ENCODE assay signal across 12 cellular contexts in genomic region chr12:46455648-46456352, GRCh38.
DNase-seq lines count a peak whose midpoint lies in the region; ATAC-seq and TF ChIP-seq lines count a peak whose summit lies in the region.
"Had no signal": no experiment of that assay in that cellular context is flagged by ENCODE, and none has a peak within 500 bp of the region (broad histone marks: within the 10 kb centered on the region; RNA-seq: fewer than 3 reads in every experiment).

No MANE protein-coding gene starts in this region.

- H3K36me3 ChIP-seq in PC-9 (ENCODE audit: low read depth), result no peaks in the 10 kb centered on the region
- H3K36me3 ChIP-seq: transverse colon had no signal

- H3K36me3 Mint-ChIP-seq in effector memory CD8-positive, alpha-beta T cell (ENCODE audit: insufficient read depth), result no peaks in the 10 kb centered on the region

- no peak overlapping the region for H2AFZ ChIP-seq in PC-9

- H3K9me2 ChIP-seq in PC-9 (ENCODE audit: insufficient read depth), result no peaks in the 10 kb centered on the region

- 0 out of 2 replicates have a peak, but pooled peaks cover 9% of the 10 kb centered on the region for H3K79me2 ChIP-seq in PC-9 (ENCODE audit: low read depth)

- peaks cover 5% of the 10 kb centered on the region; the same call in 1 of the 2 replicates for H3K9me3 ChIP-seq in PC-9 (ENCODE audit: insufficient read depth, low read depth)
- H3K9me3 ChIP-seq: transverse colon had no signal

- H3K9me3 Mint-ChIP-seq in effector memory CD8-positive, alpha-beta T cell, result no peaks in the 10 kb centered on the region

- CTCF ChIA-PET in PC-9 (lab: Charles Lee), result interaction anchor here (1.0 kb wide), 1 partner anchor 206 kb away, joined by 3 read pairs; no protein-coding TSS in a partner anchor

- peak overlapping the region; percentile 99 for H3K27ac ChIP-seq in PC-9
- H3K27ac ChIP-seq: transverse colon had no signal

- no peaks in the 10 kb centered on the region for H4K20me1 ChIP-seq in PC-9 (ENCODE audit: insufficient read depth)

- POLR2A ChIA-PET in PC-9 (lab: Charles Lee; ENCODE audit: unreplicated experiment), result interaction anchor here (0.6 to 1.3 kb wide), 9 partner anchors 18 to 206 kb away, joined by 3 to 9 read pairs (median 6); no protein-coding TSS in a partner anchor

- ATAC-seq in effector memory CD8-positive, alpha-beta T cell (replicated peaks), result no peak
- ATAC-seq in Right ventricle myocardium superior (ENCODE audit: poor library complexity), result no peak

- peaks cover 65% of the 10 kb centered on the region for H3K4me1 ChIP-seq in PC-9 (replicated peaks; ENCODE audit: insufficient read depth)

- peak overlapping the region; percentile 7 to 39 for H3K4me3 Mint-ChIP-seq in effector memory CD8-positive, alpha-beta T cell

- H3K4me3 ChIP-seq in PC-9 (peak overlapping the region; percentile 38; the same call in 1 of the 2 replicates), retinal pigment epithelial cell (ENCODE audit: low read length) (no peak overlapping the region)
- H3K4me3 ChIP-seq: transverse colon had no signal

- peak; percentile 29 for DNase-seq in NCI-H2196 (lab: John Stamatoyannopoulos, UW; ENCODE audit: unreplicated experiment)
- DNase-seq in NCI-H2196 treated with DMSO at 0.1 percent for 48 hours (lab: John Stamatoyannopoulos, UW; ENCODE audit: unreplicated experiment), result no peak
- DNase-seq in PC-9, result peak; percentile 78 to 100
- no peak for DNase-seq in effector memory CD8-positive, alpha-beta T cell
- DNase-seq in retinal pigment epithelial cell (ENCODE audit: low read depth), result peak; percentile 34
- DNase-seq in Right ventricle myocardium superior, result no peak
- no peak for DNase-seq in kidney glomerular epithelial cell (lab: John Stamatoyannopoulos, UW)
- no peak for DNase-seq in NCI-H1694 (lab: John Stamatoyannopoulos, UW)
- DNase-seq: activated effector memory CD4-positive, alpha-beta T cell treated with anti-CD3 and anti-CD28 coated beads, Interleukin-2, amount 50 U/mL, for 16 hours; NCI-H1417 treated with DMSO at 0.1 percent for 48 hours; stimulated activated CD4-positive, alpha-beta T cell treated with anti-CD3 and anti-CD28 coated beads, Interleukin-1b, Interleukin-23, amount 100 ng/mL, for 48 hours; transverse colon had no signal

- H3F3A ChIP-seq in PC-9 (ENCODE audit: insufficient read depth, low read depth), result peaks cover 39% of the 10 kb centered on the region

- H3K27me3 ChIP-seq in PC-9 (ENCODE audit: insufficient read depth, low read depth), result no peaks in the 10 kb centered on the region
- H3K27me3 ChIP-seq: transverse colon had no signal

- H3K4me2 ChIP-seq in PC-9, result peak overlapping the region; percentile 83

- peak overlapping the region; percentile 9 to 23 for H3K27ac Mint-ChIP-seq in effector memory CD8-positive, alpha-beta T cell

- no peaks in the 10 kb centered on the region for H3K27me3 Mint-ChIP-seq in effector memory CD8-positive, alpha-beta T cell

- TF ChIP-seq CTCF in PC-9 (conservative IDR thresholded peaks at IDR 0.05) (no peak), retinal pigment epithelial cell (conservative IDR thresholded peaks at IDR 0.05; ENCODE audit: low read depth, low read length) (no peak)

- H3K4me1 Mint-ChIP-seq in effector memory CD8-positive, alpha-beta T cell (ENCODE audit: low read depth in 2 of 2), result peaks cover 31 to 47% of the 10 kb centered on the region in 2 donors

- intact Hi-C loops in PC-9 (cut with micrococcal nuclease; ENCODE audit: unreplicated experiment) (loop anchor here (1.0 to 10.0 kb wide), 10 partner anchors 18 to 566 kb away; partner anchors contain the start of genes SCAF11 and SLC38A1), Right ventricle myocardium superior (cut with DNase I) (no loop called here)

- no TSS peak for BruUV-seq in PC-9 (replicated peaks; lab: Mats Ljungman, UMichigan)

Comparison
In these comparisons a context has a peak if more than half of its experiments do, and no peak if none do; other contexts are left out.
1. DNase-seq: peak in NCI-H2196 (single experiment), PC-9 (2 of 2) and retinal pigment epithelial cell (single experiment); none in NCI-H2196 treated with DMSO at 0.1 percent for 48 hours (single experiment), effector memory CD8-positive, alpha-beta T cell (0 of 3), Right ventricle myocardium superior (single experiment), kidney glomerular epithelial cell (single experiment) and NCI-H1694 (single experiment).